1 cellular context compared by ENCODE assay signal in the genomic region with DNA sequence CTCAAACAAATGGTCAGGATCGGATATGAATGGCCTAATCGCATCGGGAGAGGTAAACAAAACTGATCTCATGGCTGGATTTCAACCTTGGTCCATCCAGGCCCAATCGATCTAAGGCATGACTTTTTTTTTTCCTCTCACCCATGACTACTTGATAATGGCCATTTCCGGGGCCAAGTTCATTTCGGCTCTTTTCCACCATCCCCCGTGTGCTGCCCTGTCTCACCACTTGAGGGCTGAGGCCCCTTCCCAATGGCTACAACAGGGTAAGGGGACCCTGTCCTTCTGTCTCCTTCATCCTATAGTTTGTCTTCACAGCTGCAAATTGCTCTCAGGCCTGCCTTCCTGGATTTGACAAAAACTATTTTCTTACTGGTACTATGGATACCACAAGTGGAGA.
TF ChIP-seq lines count a peak whose summit lies in the region.

No MANE protein-coding gene starts in this region.

TF ChIP-seq in H1, 55 proteins besides CTCF, POLR2A, EP300 and RAD21:
- TF ChIP-seq CBX5 (IDR thresholded peaks at IDR 0.05; ENCODE audit: low read depth, low read length) (no peak), YY1 (IDR thresholded peaks at IDR 0.05; ENCODE audit: low read depth, low read length) (0 out of 2 replicates have a peak, but pooled peaks have one; percentile 45), RFX5 (IDR thresholded peaks at IDR 0.05; ENCODE audit: borderline replicate concordance, low read depth, low read length) (no peak), POU5F1 (IDR thresholded peaks at IDR 0.05; ENCODE audit: low read depth, low read length) (no peak)
